In genomic region chr2:11393711-11394236, GRCh38 we compare ENCODE assay signal across 14 cellular contexts. TPM values are rescaled to one million over a fixed set of nuclear protein-coding genes. Genes with fewer than 3 reads are reported as not detected.
DNase-seq lines count a peak whose midpoint lies in the region; ATAC-seq and TF ChIP-seq lines count a peak whose summit lies in the region.
"Had no signal": no experiment of that assay in that cellular context is flagged by ENCODE, and none has a peak within 500 bp of the region (broad histone marks: within the 10 kb centered on the region; RNA-seq: fewer than 3 reads in every experiment).

No MANE protein-coding gene starts in this region.

- H2AK9ac ChIP-seq in IMR-90 (replicated peaks; ENCODE audit: low read depth, low read length, poor library complexity) = no peak overlapping the region

- peak overlapping the region; percentile 68 for H3K27ac ChIP-seq in IMR-90 (ENCODE audit: insufficient read depth, low read length)
- peak overlapping the region; percentile 20 for H3K27ac ChIP-seq in colonic mucosa
- H3K27ac ChIP-seq in mesenchymal stem cell (ENCODE audit: low read length, poor library complexity, severe bottlenecking) = peak overlapping the region; percentile 35
- no peak overlapping the region for H3K27ac ChIP-seq in subcutaneous abdominal adipose tissue (ENCODE audit: low read depth, low read length)

- intact Hi-C loops in IMR-90 (cut with micrococcal nuclease) (no loop called here), colonic mucosa (cut with DNase I) (no loop called here)

- no peaks in the 10 kb centered on the region for H3K36me3 ChIP-seq in IMR-90 (ENCODE audit: control insufficient read depth, insufficient read depth, low read length)
- no peaks in the 10 kb centered on the region for H3K36me3 ChIP-seq in colonic mucosa
- H3K36me3 ChIP-seq in mesenchymal stem cell (ENCODE audit: control insufficient read depth in 1 of 2, insufficient read depth in 2 of 2, low read depth in 1 of 2, low read length in 2 of 2) = no peaks in the 10 kb centered on the region
- H3K36me3 ChIP-seq in subcutaneous abdominal adipose tissue (ENCODE audit: control insufficient read depth in 5 of 5, insufficient read depth in 5 of 5, low read length in 5 of 5) = no peaks in the 10 kb centered on the region

- WGBS in IMR-90 (ENCODE audit: extremely low coverage in 2 of 2, insufficient read length in 1 of 2), 2 experiments = no CpG with 5 or more reads among the region's 11 CpGs
- 64% methylated on average over 8 of the region's 11 CpGs for WGBS in mesenchymal stem cell

- H3K14ac ChIP-seq in IMR-90 (replicated peaks; ENCODE audit: low read depth, low read length) (peak overlapping the region; percentile 67), mesenchymal stem cell (ENCODE audit: low read length in 2 of 2) (no peak overlapping the region)

- no peak overlapping the region for H3K56ac ChIP-seq in IMR-90 (ENCODE audit: extremely low read depth, insufficient read depth, low read length)

- H2BK20ac ChIP-seq in IMR-90 (ENCODE audit: low read depth, low read length) = peak overlapping the region; percentile 84

- H3K4me3 ChIP-seq in IMR-90 (ENCODE audit: insufficient read depth, low read depth, low read length) (no peak overlapping the region), colonic mucosa (no peak overlapping the region), mesenchymal stem cell (ENCODE audit: insufficient read depth in 1 of 2, low read depth in 1 of 2, low read length in 2 of 2) (peak overlapping the region in 1 of 2 experiments; percentile 36), subcutaneous abdominal adipose tissue (ENCODE audit: low read depth in 1 of 5, low read length in 5 of 5) (peak overlapping the region; percentile 6 to 29 (median 13))

- H3K27me3 ChIP-seq in IMR-90 (ENCODE audit: control insufficient read depth, insufficient read depth, low read length) (no peaks in the 10 kb centered on the region), colonic mucosa (no peaks in the 10 kb centered on the region), mesenchymal stem cell (ENCODE audit: control insufficient read depth in 1 of 2, insufficient read depth in 1 of 2, low read length in 2 of 2) (no peaks in the 10 kb centered on the region), subcutaneous abdominal adipose tissue (ENCODE audit: control insufficient read depth in 5 of 5, insufficient read depth in 4 of 5, low read length in 5 of 5) (no peaks in the 10 kb centered on the region)

- TF ChIP-seq RAD21 in IMR-90 (IDR thresholded peaks at IDR 0.05; ENCODE audit: low read length) = no peak

- no peak for TF ChIP-seq CTCF in IMR-90 (conservative IDR thresholded peaks at IDR 0.05; ENCODE audit: low read depth, low read length)
- no peak for TF ChIP-seq CTCF in colonic mucosa (IDR thresholded peaks at IDR 0.05)

- H3K9me3 ChIP-seq in IMR-90 (ENCODE audit: control insufficient read depth, insufficient read depth, low read length) (no peaks in the 10 kb centered on the region), colonic mucosa (no peaks in the 10 kb centered on the region), mesenchymal stem cell (ENCODE audit: control insufficient read depth, low read length) (no peaks in the 10 kb centered on the region), subcutaneous abdominal adipose tissue (ENCODE audit: control insufficient read depth in 5 of 5, low read length in 5 of 5) (no peaks in the 10 kb centered on the region)

- peak overlapping the region; percentile 14 for H3K9ac ChIP-seq in IMR-90 (ENCODE audit: low read depth, low read length)
- H3K9ac ChIP-seq in colonic mucosa (ENCODE audit: low read depth in 2 of 2, low read length in 2 of 2) = no peak overlapping the region
- peak overlapping the region; percentile 77 for H3K9ac ChIP-seq in mesenchymal stem cell (ENCODE audit: low read length)
- H3K9ac ChIP-seq in subcutaneous abdominal adipose tissue (ENCODE audit: low read length in 5 of 5) = peak overlapping the region in 3 of 5 donors; percentile 1 to 22 (median 7)

- POLR2A ChIA-PET in IMR-90 (lab: Charles Lee; ENCODE audit: unreplicated experiment) = no interaction called here

- DNase-seq in IMR-90 (peak; percentile 67), colonic mucosa (no peak), mesenchymal stem cell (no peak), mucosa of gallbladder (ENCODE audit: low spot score) (no peak), NCI-H1436 treated with DMSO at 0.1 percent for 48 hours (lab: John Stamatoyannopoulos, UW) (no peak), NCI-H510A treated with DMSO at 0.1 percent for 48 hours (lab: John Stamatoyannopoulos, UW) (no peak)
- no peak for DNase-seq in activated effector memory CD4-positive, alpha-beta T cell treated with anti-CD3 and anti-CD28 coated beads, Interleukin-2, amount 50 U/mL, for 16 hours
- DNase-seq: amniotic stem cell; CD8-positive, alpha-beta T cell; immature natural killer cell; NCI-H1092; NCI-H524 had no signal

- peaks cover 25% of the 10 kb centered on the region for H3K9me1 ChIP-seq in IMR-90 (ENCODE audit: insufficient read depth, low read length)

- peak overlapping the region; percentile 73 for H4K5ac ChIP-seq in IMR-90 (ENCODE audit: low read depth, low read length)

- H2BK120ac ChIP-seq in IMR-90 (ENCODE audit: low read depth, low read length) (peak overlapping the region; percentile 85), mesenchymal stem cell (ENCODE audit: low read depth, low read length) (no peak overlapping the region)

- H3K4me2 ChIP-seq in IMR-90 (ENCODE audit: low read depth, low read length) (peak overlapping the region; percentile 18), mesenchymal stem cell (ENCODE audit: low read length, poor library complexity, severe bottlenecking) (no peak overlapping the region)

- no TSS peak for BruUV-seq in IMR-90 (replicated peaks; lab: Mats Ljungman, UMichigan)

- H2AFZ ChIP-seq in IMR-90 (replicated peaks; ENCODE audit: low read length, poor library complexity) = peak overlapping the region; percentile 78
- H2AFZ ChIP-seq in mesenchymal stem cell (ENCODE audit: low read depth, low read length) = no peak overlapping the region

- H3K18ac ChIP-seq in IMR-90 (ENCODE audit: low read depth, low read length) = peak overlapping the region; percentile 88
- H3K18ac ChIP-seq in mesenchymal stem cell (ENCODE audit: low read depth in 1 of 2, low read length in 2 of 2) = peak overlapping the region in 1 of 2 experiments; percentile 5

- H4K8ac ChIP-seq in IMR-90 (ENCODE audit: low read depth in 2 of 2, low read length in 2 of 2) (peak overlapping the region; percentile 78 to 81), mesenchymal stem cell (ENCODE audit: low read length) (no peak overlapping the region)

- H3K4me1 ChIP-seq in IMR-90 (ENCODE audit: control insufficient read depth, insufficient read depth, low read length) (peaks cover 28% of the 10 kb centered on the region), colonic mucosa (no peaks in the 10 kb centered on the region), mesenchymal stem cell (ENCODE audit: control insufficient read depth, insufficient read depth, low read depth, low read length) (peaks cover 32% of the 10 kb centered on the region), subcutaneous abdominal adipose tissue (ENCODE audit: control insufficient read depth in 5 of 5, insufficient read depth in 5 of 5, low read length in 5 of 5) (peaks cover 0 to 27% (median 21%) of the 10 kb centered on the region in 5 donors)

- in situ Hi-C loops in IMR-90 (cut with MboI; ENCODE audit: low sequenced_read_pairs) = no loop called here

- H2BK5ac ChIP-seq in IMR-90 (ENCODE audit: low read depth, low read length, poor library complexity, severe bottlenecking) = peak overlapping the region; percentile 75
- H2BK5ac ChIP-seq in mesenchymal stem cell (ENCODE audit: low read depth, low read length, poor library complexity, severe bottlenecking) = no peak overlapping the region

- H2AK5ac ChIP-seq in IMR-90 (ENCODE audit: low read depth, low read length) = peak overlapping the region; percentile 81; the same call in 1 of the 2 replicates
- no peak overlapping the region for H2AK5ac ChIP-seq in mesenchymal stem cell (ENCODE audit: low read length, severe bottlenecking)

- dilution Hi-C loops in IMR-90 (cut with HindIII; ENCODE audit: low sequenced_read_pairs, unreplicated experiment) = no loop called here

- H2BK15ac ChIP-seq in IMR-90 (ENCODE audit: low read depth, low read length) (peak overlapping the region; percentile 82; the same call in 2 of the 3 replicates), mesenchymal stem cell (ENCODE audit: low read depth, poor library complexity, severe bottlenecking) (no peak overlapping the region)

- H3K4ac ChIP-seq in IMR-90 (ENCODE audit: low read depth, low read length) (peak overlapping the region; percentile 82), mesenchymal stem cell (ENCODE audit: low read depth in 1 of 2, low read length in 2 of 2) (no peak overlapping the region)

- CTCF ChIA-PET in IMR-90 (lab: Yijun Ruan, JAX) = no interaction called here

- H3K23ac ChIP-seq in IMR-90 (ENCODE audit: low read depth, low read length) (peak overlapping the region; percentile 57), mesenchymal stem cell (ENCODE audit: low read length in 2 of 2) (no peak overlapping the region)

- H4K91ac ChIP-seq in IMR-90 (ENCODE audit: insufficient read depth, low read depth, low read length) (peak overlapping the region; percentile 80), mesenchymal stem cell (ENCODE audit: low read length) (no peak overlapping the region)

- H3K79me1 ChIP-seq in IMR-90 (ENCODE audit: low read depth in 1 of 2, low read length in 2 of 2) = no peaks in the 10 kb centered on the region
- no peaks in the 10 kb centered on the region for H3K79me1 ChIP-seq in mesenchymal stem cell (replicated peaks; ENCODE audit: low read length, poor library complexity, severe bottlenecking)

- H2BK12ac ChIP-seq in mesenchymal stem cell (ENCODE audit: low read length in 2 of 2) = peak overlapping the region; percentile 38 to 45

- peak; percentile 30; the same call in 1 of the 2 replicates for ATAC-seq in IMR-90 (ENCODE audit: low read depth)
- ATAC-seq: CD8-positive, alpha-beta T cell; natural killer cell treated with Interleukin-12 subunit alpha and Interleukin-12 subunit beta and Interleukin-15 and Interleukin-18, amount 100 ng/mL, for 72 hours had no signal

- no peak for TF ChIP-seq POLR2A in IMR-90 (IDR thresholded peaks at IDR 0.05; ENCODE audit: low read depth, low read length)

- H4K20me1 ChIP-seq in IMR-90 (ENCODE audit: insufficient read depth, low read length) = no peaks in the 10 kb centered on the region

TF ChIP-seq in IMR-90, 13 proteins besides CTCF, POLR2A, EP300 and RAD21 (continues in another document):
- TF ChIP-seq CHD1 (IDR thresholded peaks at IDR 0.05; ENCODE audit: low read depth, low read length) = no peak
- TF ChIP-seq SMC3 (IDR thresholded peaks at IDR 0.05; ENCODE audit: low read depth, low read length) = no peak
- no peak for TF ChIP-seq MXI1 (IDR thresholded peaks at IDR 0.05; ENCODE audit: borderline replicate concordance, low read depth, low read length)
- TF ChIP-seq CEBPB (IDR thresholded peaks at IDR 0.05; ENCODE audit: low read depth, low read length) = no peak

RNA-seq across cellular contexts. Expression of gene ROCK2, which starts 49.3 kb away (rescaled TPM):
- total RNA-seq in IMR-90 (2012; rRNA removed) = 28.3 and 59.7 TPM in 2 replicates
- 7.1 and 9.0 TPM in 2 replicates for polyA plus RNA-seq in IMR-90 (2012; rRNA removed)
- 1.2 and 1.8 TPM in 2 replicates for polyA plus RNA-seq in IMR-90 (2012; cell fraction: cytosol; rRNA removed)
- 1.1 and 6.1 TPM in 2 replicates for polyA plus RNA-seq in IMR-90 (2012; cell fraction: nucleus; rRNA removed; ENCODE audit: low replicate concordance)
- 10 to 100 TPM; 62.7 to 80.9 TPM for total RNA-seq in colonic mucosa
- 27.3 TPM for polyA plus RNA-seq in mesenchymal stem cell (2013, experiment 1 of 2)
- polyA plus RNA-seq in mesenchymal stem cell (2013, experiment 2 of 2) = 25.6 TPM
- 42.2 TPM for total RNA-seq in mucosa of gallbladder

Comparison
In these comparisons a context has a peak if more than half of its experiments do, and no peak if none do; other contexts are left out.
1. H3K4me3 ChIP-seq: peak in subcutaneous abdominal adipose tissue (5 of 5); none in IMR-90 (single experiment) and colonic mucosa (single experiment).
2. H3K9ac ChIP-seq: peak in IMR-90 (single experiment), mesenchymal stem cell (single experiment) and subcutaneous abdominal adipose tissue (3 of 5); none in colonic mucosa (0 of 2).